In the genomic region with DNA sequence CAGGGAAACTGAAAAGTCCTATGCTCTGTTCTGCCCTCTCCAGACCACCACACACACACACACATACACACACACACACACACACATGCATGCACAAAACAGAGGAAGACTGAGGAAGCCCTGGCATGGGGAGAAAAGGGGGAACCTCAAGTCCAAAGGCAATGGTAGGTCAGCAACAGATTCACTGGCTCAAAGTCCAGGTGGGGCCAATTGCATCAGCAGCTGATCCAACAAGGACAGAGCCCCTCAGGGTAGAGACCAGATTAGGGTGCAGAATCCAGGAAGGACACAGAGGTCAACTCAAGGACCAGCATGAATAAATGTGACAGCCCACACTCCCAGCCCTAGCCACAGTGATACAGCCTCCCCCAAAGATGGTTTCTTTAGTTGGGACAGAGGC, we compare ENCODE assay signal across 2 cellular contexts.
TF ChIP-seq lines count a peak whose summit lies in the region.

No MANE protein-coding gene starts in this region.

TF ChIP-seq in WTC11, 78 proteins besides CTCF, POLR2A, EP300 and RAD21 (continued from another document):
- TF ChIP-seq, protein P1, sequence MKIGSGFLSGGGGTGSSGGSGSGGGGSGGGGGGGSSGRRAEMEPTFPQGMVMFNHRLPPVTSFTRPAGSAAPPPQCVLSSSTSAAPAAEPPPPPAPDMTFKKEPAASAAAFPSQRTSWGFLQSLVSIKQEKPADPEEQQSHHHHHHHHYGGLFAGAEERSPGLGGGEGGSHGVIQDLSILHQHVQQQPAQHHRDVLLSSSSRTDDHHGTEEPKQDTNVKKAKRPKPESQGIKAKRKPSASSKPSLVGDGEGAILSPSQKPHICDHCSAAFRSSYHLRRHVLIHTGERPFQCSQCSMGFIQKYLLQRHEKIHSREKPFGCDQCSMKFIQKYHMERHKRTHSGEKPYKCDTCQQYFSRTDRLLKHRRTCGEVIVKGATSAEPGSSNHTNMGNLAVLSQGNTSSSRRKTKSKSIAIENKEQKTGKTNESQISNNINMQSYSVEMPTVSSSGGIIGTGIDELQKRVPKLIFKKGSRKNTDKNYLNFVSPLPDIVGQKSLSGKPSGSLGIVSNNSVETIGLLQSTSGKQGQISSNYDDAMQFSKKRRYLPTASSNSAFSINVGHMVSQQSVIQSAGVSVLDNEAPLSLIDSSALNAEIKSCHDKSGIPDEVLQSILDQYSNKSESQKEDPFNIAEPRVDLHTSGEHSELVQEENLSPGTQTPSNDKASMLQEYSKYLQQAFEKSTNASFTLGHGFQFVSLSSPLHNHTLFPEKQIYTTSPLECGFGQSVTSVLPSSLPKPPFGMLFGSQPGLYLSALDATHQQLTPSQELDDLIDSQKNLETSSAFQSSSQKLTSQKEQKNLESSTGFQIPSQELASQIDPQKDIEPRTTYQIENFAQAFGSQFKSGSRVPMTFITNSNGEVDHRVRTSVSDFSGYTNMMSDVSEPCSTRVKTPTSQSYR (CRISPR knock-in tag; IDR thresholded peaks at IDR 0.05) = no peak
- no peak for TF ChIP-seq CBFB (CRISPR knock-in tag; IDR thresholded peaks at IDR 0.05; ENCODE audit: low read depth)

TF ChIP-seq in H1, 55 proteins besides CTCF, POLR2A, EP300 and RAD21 (continued from another document):
- TF ChIP-seq SP1 (IDR thresholded peaks at IDR 0.05; ENCODE audit: low read depth, low read length) (no peak), GTF2F1 (IDR thresholded peaks at IDR 0.05; ENCODE audit: borderline replicate concordance, low read depth, low read length) (no peak)
